ENCODE assay signal across 8 cellular contexts in genomic region chr10:79202188-79203013, GRCh38.
DNase-seq lines count a peak whose midpoint lies in the region; ATAC-seq lines count a peak whose summit lies in the region.

No MANE protein-coding gene starts in this region.

- no peaks in the 10 kb centered on the region for H3K9me3 Mint-ChIP-seq in activated T-cell treated with anti-CD3 and anti-CD28 coated beads, Interleukin-2, amount 50 U/mL, for 72 hours
- no peaks in the 10 kb centered on the region for H3K9me3 Mint-ChIP-seq in stimulated activated memory B cell treated with anti-CD40 and anti-IgM and Interleukin-4, amounts not matched to agents 10 μg/mL and 1 μg/mL and 100 μg/mL, for 72 hours

- no peaks in the 10 kb centered on the region for H3K36me3 Mint-ChIP-seq in activated T-cell treated with anti-CD3 and anti-CD28 coated beads, Interleukin-2, amount 50 U/mL, for 72 hours (ENCODE audit: insufficient read depth in 2 of 2)
- H3K36me3 Mint-ChIP-seq in stimulated activated memory B cell treated with anti-CD40 and anti-IgM and Interleukin-4, amounts not matched to agents 10 μg/mL and 1 μg/mL and 100 μg/mL, for 72 hours: no peaks in the 10 kb centered on the region

- H3K27me3 Mint-ChIP-seq in activated T-cell treated with anti-CD3 and anti-CD28 coated beads, Interleukin-2, amount 50 U/mL, for 72 hours (ENCODE audit: low read depth): no peaks in the 10 kb centered on the region
- H3K27me3 Mint-ChIP-seq in stimulated activated memory B cell treated with anti-CD40 and anti-IgM and Interleukin-4, amounts not matched to agents 10 μg/mL and 1 μg/mL and 100 μg/mL, for 72 hours: no peaks in the 10 kb centered on the region

- H3K4me1 Mint-ChIP-seq in activated T-cell treated with anti-CD3 and anti-CD28 coated beads, Interleukin-2, amount 50 U/mL, for 72 hours (ENCODE audit: low read depth): no peaks in the 10 kb centered on the region
- no peaks in the 10 kb centered on the region for H3K4me1 Mint-ChIP-seq in stimulated activated memory B cell treated with anti-CD40 and anti-IgM and Interleukin-4, amounts not matched to agents 10 μg/mL and 1 μg/mL and 100 μg/mL, for 72 hours

- ATAC-seq in activated T-cell treated with anti-CD3 and anti-CD28 coated beads, Interleukin-2, amount 50 U/mL, for 72 hours (replicated peaks in 1 of 2): peak; percentile 52 to 60
- peak; percentile 68 for ATAC-seq in stimulated activated memory B cell treated with anti-CD40 and anti-IgM and Interleukin-4, amounts not matched to agents 10 μg/mL and 1 μg/mL and 100 μg/mL, for 72 hours
- ATAC-seq in GM18519 (IDR thresholded peaks at IDR 0.05; ENCODE audit: low FRiP score, unreplicated experiment): no peak

- peak; percentile 10 to 30 for DNase-seq in activated CD4-positive, alpha-beta T cell treated with anti-CD3 and anti-CD28 coated beads for 24 hours (ENCODE audit: low read depth in 2 of 2)
- no peak for DNase-seq in activated CD4-positive, alpha-beta T cell treated with anti-CD3 and anti-CD28 coated beads for 4 hours
- peak; percentile 20 for DNase-seq in NCI-H460 (ENCODE audit: extremely low read depth, low read depth)
- peak; percentile 52 to 55 for DNase-seq in activated T-cell treated with anti-CD3 and anti-CD28 coated beads, Interleukin-2, amount 50 U/mL, for 72 hours
- peak; percentile 63 for DNase-seq in iPS-NIHi7 (ENCODE audit: extremely low spot score)
- no peak for DNase-seq in GOT3 (lab: John Stamatoyannopoulos, UW)

- no peak overlapping the region for H3K4me3 Mint-ChIP-seq in activated T-cell treated with anti-CD3 and anti-CD28 coated beads, Interleukin-2, amount 50 U/mL, for 72 hours
- H3K4me3 Mint-ChIP-seq in stimulated activated memory B cell treated with anti-CD40 and anti-IgM and Interleukin-4, amounts not matched to agents 10 μg/mL and 1 μg/mL and 100 μg/mL, for 72 hours: no peak overlapping the region

- H3K27ac Mint-ChIP-seq in activated T-cell treated with anti-CD3 and anti-CD28 coated beads, Interleukin-2, amount 50 U/mL, for 72 hours: no peak overlapping the region
- H3K27ac Mint-ChIP-seq in stimulated activated memory B cell treated with anti-CD40 and anti-IgM and Interleukin-4, amounts not matched to agents 10 μg/mL and 1 μg/mL and 100 μg/mL, for 72 hours: no peak overlapping the region

Comparison
In these comparisons a context has a peak if more than half of its experiments do, and no peak if none do; other contexts are left out.
1. DNase-seq: peak in activated CD4-positive, alpha-beta T cell treated with anti-CD3 and anti-CD28 coated beads for 24 hours (2 of 2), NCI-H460 (single experiment), activated T-cell treated with anti-CD3 and anti-CD28 coated beads, Interleukin-2, amount 50 U/mL, for 72 hours (2 of 2) and iPS-NIHi7 (single experiment); none in activated CD4-positive, alpha-beta T cell treated with anti-CD3 and anti-CD28 coated beads for 4 hours (0 of 2) and GOT3 (single experiment).